In genomic region chr20:2234788-2235187, GRCh38 we compare ENCODE assay signal across 14 cellular contexts.
DNase-seq lines count a peak whose midpoint lies in the region; ATAC-seq, FAIRE-seq and TF ChIP-seq lines count a peak whose summit lies in the region.
"Had no signal": no experiment of that assay in that cellular context is flagged by ENCODE, and none has a peak within 500 bp of the region (broad histone marks: within the 10 kb centered on the region; RNA-seq: fewer than 3 reads in every experiment).

No MANE protein-coding gene starts in this region.

- no peaks in the 10 kb centered on the region for H3K36me3 Mint-ChIP-seq in nephron progenitor cell (ENCODE audit: low read depth)
- H3K36me3 Mint-ChIP-seq: activated naive CD8-positive, alpha-beta T cell had no signal

- H3K4me1 ChIP-seq in HAP-1, result peaks cover 8% of the 10 kb centered on the region
- H3K4me1 ChIP-seq: parathyroid adenoma had no signal

- no peaks in the 10 kb centered on the region for H3K9me3 Mint-ChIP-seq in nephron progenitor cell

- TF ChIP-seq CTCF in nephron progenitor cell (IDR thresholded peaks at IDR 0.05) (no peak), D721Med (IDR thresholded peaks at IDR 0.05; ENCODE audit: insufficient read depth, missing control alignments) (no peak)

- H3K36me3 ChIP-seq in HAP-1 (replicated peaks), result no peaks in the 10 kb centered on the region

- no peak for ATAC-seq in HG03196 (IDR thresholded peaks at IDR 0.05; ENCODE audit: unreplicated experiment)
- ATAC-seq: esophagus mucosa had no signal

- peak; percentile 29 to 46 for DNase-seq in HAP-1 (ENCODE audit: low spot score in 2 of 2)
- peak; percentile 81 for DNase-seq in NCI-H2171 (lab: John Stamatoyannopoulos, UW)
- peak; percentile 33 for DNase-seq in dermis blood vessel endothelial cell
- DNase-seq in nephron progenitor cell, result peak; percentile 22
- no peak for DNase-seq in D721Med (ENCODE audit: insufficient read length, low spot score)
- no peak for DNase-seq in activated T-cell treated with anti-CD3 and anti-CD28 coated beads for 4 hours
- no peak for DNase-seq in GM19238 (ENCODE audit: insufficient read length, low spot score)
- DNase-seq: SIG-M5; stimulated activated CD4-positive, alpha-beta T cell treated with anti-CD3 and anti-CD28 coated beads, Interleukin-15, amount 100 ng/mL, for 24 hours had no signal

- H3K4me3 ChIP-seq in HAP-1, result no peak overlapping the region

- no peaks in the 10 kb centered on the region for H3K9me3 ChIP-seq in HAP-1

- no peaks in the 10 kb centered on the region for H3K27me3 ChIP-seq in HAP-1 (ENCODE audit: low read depth)

- in situ Hi-C loops in HAP-1 (cut with MboI; ENCODE audit: low sequenced_read_pairs), result no loop called here

- FAIRE-seq in D721Med (lab: Jason Lieb, UNC), result no peak
- FAIRE-seq: TTC549 had no signal

- no peak overlapping the region for H3K4me3 Mint-ChIP-seq in nephron progenitor cell
- H3K4me3 Mint-ChIP-seq: activated naive CD8-positive, alpha-beta T cell had no signal

- peaks cover 3% of the 10 kb centered on the region for H3K27me3 Mint-ChIP-seq in nephron progenitor cell (ENCODE audit: low read depth, poor library complexity)
- H3K27me3 Mint-ChIP-seq: activated naive CD8-positive, alpha-beta T cell had no signal

- H3K27ac Mint-ChIP-seq in nephron progenitor cell, result peak overlapping the region; percentile 55
- H3K27ac Mint-ChIP-seq: activated naive CD8-positive, alpha-beta T cell had no signal

- H3K4me1 Mint-ChIP-seq in nephron progenitor cell, result peaks cover 56% of the 10 kb centered on the region

Comparison
In these comparisons a context has a peak if more than half of its experiments do, and no peak if none do; other contexts are left out.
1. DNase-seq: peak in HAP-1 (2 of 2), NCI-H2171 (single experiment), dermis blood vessel endothelial cell (single experiment) and nephron progenitor cell (single experiment); none in D721Med (single experiment), activated T-cell treated with anti-CD3 and anti-CD28 coated beads for 4 hours (single experiment) and GM19238 (single experiment).